Comparison of ENCODE assay signal across 9 cellular contexts in genomic region chr4:106316773-106317409, GRCh38. TPM values are rescaled to one million over a fixed set of nuclear protein-coding genes. Genes with fewer than 3 reads are reported as not detected.
DNase-seq lines count a peak whose midpoint lies in the region; ATAC-seq, FAIRE-seq and TF ChIP-seq lines count a peak whose summit lies in the region.
"Had no signal": no experiment of that assay in that cellular context is flagged by ENCODE, and none has a peak within 500 bp of the region (broad histone marks: within the 10 kb centered on the region; RNA-seq: fewer than 3 reads in every experiment).

No MANE protein-coding gene starts in this region.

- no peaks in the 10 kb centered on the region for H3K9me3 ChIP-seq in CD8-positive, alpha-beta memory T cell (ENCODE audit: low read length)

- peak overlapping the region; percentile 99 for H3K27ac ChIP-seq in CD8-positive, alpha-beta memory T cell (ENCODE audit: low read depth, low read length)
- H3K27ac ChIP-seq in VCaP (peak overlapping the region; percentile 97), layer of hippocampus (ENCODE audit: low read depth, low read length) (peak overlapping the region; percentile 90)

- H3K36me3 Mint-ChIP-seq in CD8-positive, alpha-beta memory T cell = peaks cover 6 to 24% (median 7%) of the 10 kb centered on the region in 3 donors
- peaks cover 6% of the 10 kb centered on the region for H3K36me3 Mint-ChIP-seq in osteocyte (ENCODE audit: unreplicated experiment)

- H3K36me3 ChIP-seq in CD8-positive, alpha-beta memory T cell (ENCODE audit: insufficient read depth, low read length) = no peaks in the 10 kb centered on the region

- ATAC-seq in HG02840 (IDR thresholded peaks at IDR 0.05; ENCODE audit: low FRiP score, unreplicated experiment) = peak; percentile 8

- no peak for DNase-seq in CD8-positive, alpha-beta memory T cell
- DNase-seq in nucleus accumbens (lab: John Stamatoyannopoulos, UW) (no peak), cortex of kidney (lab: John Stamatoyannopoulos, UW) (no peak), osteocyte (ENCODE audit: extremely low spot score, unreplicated experiment) (no peak), HTR-8/SVneo (ENCODE audit: insufficient read length, low spot score) (no peak)

- no peaks in the 10 kb centered on the region for H3K9me3 Mint-ChIP-seq in CD8-positive, alpha-beta memory T cell
- H3K9me3 Mint-ChIP-seq in osteocyte (ENCODE audit: unreplicated experiment) = no peaks in the 10 kb centered on the region
- H3K9me3 Mint-ChIP-seq: nephron had no signal

- peaks cover 35 to 40% (median 36%) of the 10 kb centered on the region in 3 donors for H3K4me1 Mint-ChIP-seq in CD8-positive, alpha-beta memory T cell
- peaks cover 27% of the 10 kb centered on the region for H3K4me1 Mint-ChIP-seq in osteocyte (ENCODE audit: unreplicated experiment)

- FAIRE-seq in HTR-8/SVneo (lab: Jason Lieb, UNC) = no peak

- no peaks in the 10 kb centered on the region for H3K27me3 ChIP-seq in CD8-positive, alpha-beta memory T cell (ENCODE audit: insufficient read depth, low read length, poor library complexity, severe bottlenecking)
- H3K27me3 ChIP-seq in layer of hippocampus (ENCODE audit: control insufficient read depth, insufficient read depth, low read length) = no peaks in the 10 kb centered on the region

- no peaks in the 10 kb centered on the region for H3K27me3 Mint-ChIP-seq in CD8-positive, alpha-beta memory T cell
- no peaks in the 10 kb centered on the region for H3K27me3 Mint-ChIP-seq in osteocyte (ENCODE audit: unreplicated experiment)

- H3K4me3 ChIP-seq in CD8-positive, alpha-beta memory T cell (ENCODE audit: low read length) = peak overlapping the region; percentile 91

- CTCF ChIA-PET in CD8-positive, alpha-beta memory T cell (lab: Charles Lee) = no interaction called here

- TF ChIP-seq CTCF in VCaP (conservative IDR thresholded peaks at IDR 0.05) (no peak), osteocyte (IDR thresholded peaks at IDR 0.05) (no peak)

- H3K27ac Mint-ChIP-seq in CD8-positive, alpha-beta memory T cell = no peak overlapping the region
- H3K27ac Mint-ChIP-seq in osteocyte (ENCODE audit: unreplicated experiment) = no peak overlapping the region
- H3K27ac Mint-ChIP-seq: nephron had no signal

- POLR2A ChIA-PET in CD8-positive, alpha-beta memory T cell (lab: Charles Lee) = no interaction called here

- peaks cover 27% of the 10 kb centered on the region for H3K4me1 ChIP-seq in CD8-positive, alpha-beta memory T cell (ENCODE audit: insufficient read depth, low read length)

- no peak overlapping the region for H3K4me3 Mint-ChIP-seq in CD8-positive, alpha-beta memory T cell
- no peak overlapping the region for H3K4me3 Mint-ChIP-seq in osteocyte (ENCODE audit: unreplicated experiment)
- H3K4me3 Mint-ChIP-seq: nephron had no signal

RNA-seq across cellular contexts. Expression of gene AIMP1, which starts 0.5 kb away (rescaled TPM):
- total RNA-seq in CD8-positive, alpha-beta memory T cell = 10 to 100 TPM; 66.5 to 67.9 TPM
- polyA plus RNA-seq in CD8-positive, alpha-beta memory T cell = 67.0 TPM
- 36.4 and 41.2 TPM in 2 replicates for total RNA-seq in osteocyte

RNA-seq across cellular contexts. Expression of gene TBCK, which starts 0.9 kb away (rescaled TPM):
- total RNA-seq in CD8-positive, alpha-beta memory T cell = 10 to 100 TPM; 21.7 to 23.9 TPM
- polyA plus RNA-seq in CD8-positive, alpha-beta memory T cell = 21.0 TPM
- total RNA-seq in osteocyte = 47.7 and 49.9 TPM in 2 replicates

RNA-seq across cellular contexts. Expression of gene GIMD1, which starts 51.7 kb away (rescaled TPM):
- total RNA-seq in CD8-positive, alpha-beta memory T cell = not detected
- polyA plus RNA-seq in CD8-positive, alpha-beta memory T cell = not detected
- not detected in 2 replicates for total RNA-seq in osteocyte
